1 cellular context compared by ENCODE assay signal in genomic region chr5:90877049-90877448, GRCh38.
TF ChIP-seq lines count a peak whose summit lies in the region.

No MANE protein-coding gene starts in this region.

TF ChIP-seq in GM23338, 12 proteins besides CTCF, POLR2A, EP300 and RAD21 (continued from another document):
- TF ChIP-seq ZNF462 (CRISPR knock-in tag; IDR thresholded peaks at IDR 0.05) (no peak), REST (IDR thresholded peaks at IDR 0.05; ENCODE audit: unreplicated experiment) (no peak), JUNB (IDR thresholded peaks at IDR 0.05; ENCODE audit: unreplicated experiment) (no peak), EZH2 (IDR thresholded peaks at IDR 0.05; ENCODE audit: low read depth, unreplicated experiment) (no peak), ZNF114 (CRISPR knock-in tag; IDR thresholded peaks at IDR 0.05) (no peak), EZH2phosphoT487 (IDR thresholded peaks at IDR 0.05; ENCODE audit: unreplicated experiment) (no peak), ZNF331 (CRISPR knock-in tag; IDR thresholded peaks at IDR 0.05; ENCODE audit: low read depth) (no peak), NANOG (IDR thresholded peaks at IDR 0.05; ENCODE audit: borderline replicate concordance) (no peak), ETS1 (IDR thresholded peaks at IDR 0.05) (no peak)
